Comparison of ENCODE assay signal across 22 cellular contexts in genomic region chr7:146510088-146510680, GRCh38.
"Had no signal": no experiment of that assay in that cellular context is flagged by ENCODE, and none has a peak within 500 bp of the region (broad histone marks: within the 10 kb centered on the region; RNA-seq: fewer than 3 reads in every experiment).

No MANE protein-coding gene starts in this region.

- H3K4me1 Mint-ChIP-seq: activated CD4-positive, alpha-beta T cell treated with anti-CD3 and anti-CD28 coated beads for 36 hours; activated naive CD4-positive, alpha-beta T cell treated with anti-CD3 and anti-CD28 coated beads, Interleukin-2, amount 10 ng/mL, durations not matched to agents 7 days and 5 days; activated naive CD8-positive, alpha-beta T cell treated with anti-CD3 and anti-CD28 coated beads, Interleukin-2, amount 50 U/mL, for 24 hours; mesothelial cell of epicardium; naive thymus-derived CD8-positive, alpha-beta T cell; WTC11 had no signal

- H3K4me3 ChIP-seq: cardiac muscle cell, heart left ventricle, left lung, smooth muscle cell, testis, vagina had no signal

- H3K27ac Mint-ChIP-seq: activated CD4-positive, alpha-beta memory T cell treated with anti-CD3 and anti-CD28 coated beads for 36 hours; activated CD4-positive, alpha-beta T cell treated with anti-CD3 and anti-CD28 coated beads for 36 hours; activated naive CD4-positive, alpha-beta T cell treated with anti-CD3 and anti-CD28 coated beads, Interleukin-2, amount 10 ng/mL, durations not matched to agents 7 days and 5 days; activated naive CD8-positive, alpha-beta T cell treated with anti-CD3 and anti-CD28 coated beads, Interleukin-2, amount 50 U/mL, for 24 hours; mesothelial cell of epicardium; naive thymus-derived CD8-positive, alpha-beta T cell; WTC11 had no signal

- DNase-seq: activated CD4-positive, alpha-beta memory T cell treated with anti-CD3 and anti-CD28 coated beads for 36 hours; activated CD4-positive, alpha-beta T cell treated with anti-CD3 and anti-CD28 coated beads for 36 hours; activated effector memory CD4-positive, alpha-beta T cell treated with Interleukin-2 at 50 U/mL for 16 hours; activated naive CD4-positive, alpha-beta T cell treated with anti-CD3 and anti-CD28 coated beads, Interleukin-2, amount 10 ng/mL, durations not matched to agents 7 days and 5 days; activated naive CD8-positive, alpha-beta T cell treated with anti-CD3 and anti-CD28 coated beads, Interleukin-2, amount 50 U/mL, for 24 hours; activated T-cell treated with anti-CD3 and anti-CD28 coated beads, Interleukin-2, amount 50 U/mL, for 48 hours; heart left ventricle; left lung; stimulated activated CD4-positive, alpha-beta T cell treated with anti-CD3 and anti-CD28 coated beads, Interleukin-15, amount 100 ng/mL, for 24 hours; stimulated activated CD4-positive, alpha-beta T cell treated with anti-CD3 and anti-CD28 coated beads, Interleukin-4, amount 100 ng/mL, for 1 hour; stimulated activated naive CD4-positive, alpha-beta T cell; T1000; testis; trophoblast cell had no signal

- ATAC-seq: activated CD4-positive, alpha-beta T cell treated with anti-CD3 and anti-CD28 coated beads for 36 hours; heart left ventricle; left lung; naive thymus-derived CD8-positive, alpha-beta T cell; sciatic nerve; WTC11 had no signal

- H3K4me1 ChIP-seq: heart left ventricle, left lung, testis, vagina had no signal

- H3K27me3 ChIP-seq: cardiac muscle cell, heart left ventricle, left lung, testis, vagina had no signal

- H3K36me3 Mint-ChIP-seq: activated CD4-positive, alpha-beta memory T cell treated with anti-CD3 and anti-CD28 coated beads for 36 hours; activated naive CD4-positive, alpha-beta T cell treated with anti-CD3 and anti-CD28 coated beads, Interleukin-2, amount 10 ng/mL, durations not matched to agents 7 days and 5 days; mesothelial cell of epicardium had no signal

- H3K27me3 Mint-ChIP-seq: activated CD4-positive, alpha-beta memory T cell treated with anti-CD3 and anti-CD28 coated beads for 36 hours; activated CD4-positive, alpha-beta T cell treated with anti-CD3 and anti-CD28 coated beads for 36 hours; activated naive CD4-positive, alpha-beta T cell treated with anti-CD3 and anti-CD28 coated beads, Interleukin-2, amount 10 ng/mL, durations not matched to agents 7 days and 5 days; activated naive CD8-positive, alpha-beta T cell treated with anti-CD3 and anti-CD28 coated beads, Interleukin-2, amount 50 U/mL, for 24 hours; naive thymus-derived CD8-positive, alpha-beta T cell had no signal

- H3K4me3 Mint-ChIP-seq: activated CD4-positive, alpha-beta memory T cell treated with anti-CD3 and anti-CD28 coated beads for 36 hours; activated CD4-positive, alpha-beta T cell treated with anti-CD3 and anti-CD28 coated beads for 36 hours; activated naive CD4-positive, alpha-beta T cell treated with anti-CD3 and anti-CD28 coated beads, Interleukin-2, amount 10 ng/mL, durations not matched to agents 7 days and 5 days; activated naive CD8-positive, alpha-beta T cell treated with anti-CD3 and anti-CD28 coated beads, Interleukin-2, amount 50 U/mL, for 24 hours; mesothelial cell of epicardium; naive thymus-derived CD8-positive, alpha-beta T cell; WTC11 had no signal

- H3K27ac ChIP-seq: cardiac muscle cell, epithelial cell of prostate, heart left ventricle, left lung, testis, vagina had no signal

- H3K9me3 ChIP-seq: testis, vagina had no signal

- H3K36me3 ChIP-seq: cardiac muscle cell, heart left ventricle, left lung, vagina had no signal

- H3K4me2 ChIP-seq: smooth muscle cell had no signal
